ENCODE assay signal across 8 cellular contexts in the genomic region with DNA sequence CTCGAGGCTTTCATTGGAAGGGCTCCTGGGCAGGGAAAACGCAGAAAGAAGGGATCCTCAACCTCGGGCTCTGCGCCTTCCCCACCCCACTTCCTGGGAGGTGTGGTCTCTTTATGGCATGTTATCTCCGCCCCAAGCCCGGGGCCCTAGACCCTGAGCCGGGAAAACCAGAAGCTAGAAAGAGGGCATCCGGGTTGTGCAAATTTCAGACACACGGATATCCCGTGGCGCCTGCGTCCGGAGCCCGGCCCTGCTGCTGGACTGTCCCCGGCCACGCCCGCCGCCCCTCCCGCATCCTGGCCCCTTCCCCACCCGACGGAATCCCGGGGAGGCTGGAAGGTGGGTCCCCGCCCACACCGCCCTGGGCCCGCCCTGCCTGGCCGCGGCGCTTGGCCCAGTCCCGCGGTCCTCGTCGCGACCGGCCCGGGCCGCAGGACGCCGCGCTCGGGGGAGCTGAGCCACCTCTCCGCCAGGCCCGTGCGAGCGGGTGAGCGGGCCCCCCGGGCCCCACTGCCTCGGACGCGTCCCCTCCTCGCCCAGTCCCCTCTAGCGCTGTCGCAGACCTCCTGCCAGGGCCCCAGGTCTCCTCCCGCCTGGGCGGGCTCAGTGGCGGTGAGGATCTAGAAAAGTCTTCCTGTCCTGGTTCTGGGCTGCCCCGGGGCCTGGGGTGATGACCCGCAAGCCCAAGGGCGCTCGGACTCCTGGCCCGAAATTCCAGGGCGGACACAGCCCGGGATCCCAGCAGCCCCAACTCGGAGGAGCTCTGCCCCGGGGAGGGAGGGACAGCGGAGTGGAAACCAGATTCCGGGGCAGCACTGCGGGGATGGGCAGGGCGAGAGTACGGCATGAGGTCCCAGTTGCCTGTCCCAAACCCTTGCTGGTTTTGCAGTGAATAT. TPM values are rescaled to one million over a fixed set of nuclear protein-coding genes. Genes with fewer than 3 reads are reported as not detected.
DNase-seq lines count a peak whose midpoint lies in the region; ATAC-seq, FAIRE-seq and TF ChIP-seq lines count a peak whose summit lies in the region.

SLC16A5 (plus strand) TSS at position 397 of the 896 bp plus-strand sequence. CDS start 5,683 bp downstream, outside the sequence.

- H3K36me3 Mint-ChIP-seq in activated B cell treated with CpG ODN at 0.5 μM for 24 hours (ENCODE audit: low read depth) = no peaks in the 10 kb centered on the region

- H3K27me3 ChIP-seq in dorsolateral prefrontal cortex (peaks cover 0 to 19% (median 6%) of the 10 kb centered on the region in 45 donors), left lung (no peaks in the 10 kb centered on the region)

- intact Hi-C loops in activated B cell treated with CpG ODN at 0.5 μM for 24 hours (cut with micrococcal nuclease) = loop anchor here (1.0 kb wide), 1 partner anchor 11 kb away; no protein-coding TSS in a partner anchor
- intact Hi-C loops in dorsolateral prefrontal cortex (cut with DNase I) = no loop called here
- intact Hi-C loops in left lung (cut with DNase I) = no loop called here

- H3K9me3 Mint-ChIP-seq in activated B cell treated with CpG ODN at 0.5 μM for 24 hours = no peaks in the 10 kb centered on the region
- H3K9me3 Mint-ChIP-seq in stimulated activated naive CD8-positive, alpha-beta T cell treated with anti-CD3 and anti-CD28 coated beads, Interleukin-15, amount 100 ng/mL, for 72 hours = no peaks in the 10 kb centered on the region

- CTCF ChIA-PET in activated B cell treated with CpG ODN at 0.5 μM for 24 hours (lab: Charles Lee) = interaction anchor here (1.5 to 1.7 kb wide), 3 partner anchors 26 to 126 kb away, joined by 3 to 4 read pairs (median 3); no protein-coding TSS in a partner anchor

- H3K27me3 Mint-ChIP-seq in activated B cell treated with CpG ODN at 0.5 μM for 24 hours = no peaks in the 10 kb centered on the region
- H3K27me3 Mint-ChIP-seq in stimulated activated naive CD8-positive, alpha-beta T cell treated with anti-CD3 and anti-CD28 coated beads, Interleukin-15, amount 100 ng/mL, for 72 hours = no peaks in the 10 kb centered on the region

- POLR2A ChIA-PET in activated B cell treated with CpG ODN at 0.5 μM for 24 hours (lab: Charles Lee) = interaction anchor here (0.6 to 2.1 kb wide), 8 partner anchors 9 to 163 kb away, joined by 3 to 15 read pairs (median 4); partner anchors contain the start of genes ARMC7, ATP5PD, KCTD2 and NT5C

- TF ChIP-seq CTCF in activated B cell treated with CpG ODN at 0.5 μM for 24 hours (IDR thresholded peaks at IDR 0.05) (no peak), dorsolateral prefrontal cortex (IDR thresholded peaks at IDR 0.05 in 54 of 56, conservative IDR thresholded peaks at IDR 0.05 in 2 of 56; ENCODE audit: low read depth in 1 of 56, partially characterized antibody in 56 of 56) (no peak), left lung (IDR thresholded peaks at IDR 0.05) (no peak)

- H3K4me1 ChIP-seq in left lung = peaks cover 29 to 80% of the 10 kb centered on the region in 2 donors

- DNase-seq in GM12891 (ENCODE audit: insufficient read length, low spot score) (peak; percentile 65), HT-29 (ENCODE audit: low spot score) (peak; percentile 93), activated B cell treated with CpG ODN at 0.5 μM for 24 hours (peak; percentile 48), dorsolateral prefrontal cortex (peak in 5 of 10 donors; percentile 28 to 54 (median 32)), left lung (peak; percentile 96 to 100), DMS79 treated with DMSO at 0.1 percent for 48 hours (lab: John Stamatoyannopoulos, UW) (no peak)
- peak; percentile 39 for DNase-seq in stimulated activated naive CD8-positive, alpha-beta T cell treated with anti-CD3 and anti-CD28 coated beads, Interleukin-15, amount 100 ng/mL, for 72 hours

- peak; percentile 74 for ATAC-seq in activated B cell treated with CpG ODN at 0.5 μM for 24 hours (ENCODE audit: low read depth)
- peak; percentile 90 for ATAC-seq in left lung
- peak; percentile 75 for ATAC-seq in stimulated activated naive CD8-positive, alpha-beta T cell treated with anti-CD3 and anti-CD28 coated beads, Interleukin-15, amount 100 ng/mL, for 72 hours
- no peak for ATAC-seq in HG02610 (IDR thresholded peaks at IDR 0.05; ENCODE audit: unreplicated experiment)

- H3K4me1 Mint-ChIP-seq in activated B cell treated with CpG ODN at 0.5 μM for 24 hours = peaks cover 22% of the 10 kb centered on the region
- H3K4me1 Mint-ChIP-seq in stimulated activated naive CD8-positive, alpha-beta T cell treated with anti-CD3 and anti-CD28 coated beads, Interleukin-15, amount 100 ng/mL, for 72 hours = peaks cover 53% of the 10 kb centered on the region

- H3K4me3 Mint-ChIP-seq in activated B cell treated with CpG ODN at 0.5 μM for 24 hours = peak within 1 kb of the TSS; percentile 82
- H3K4me3 Mint-ChIP-seq in stimulated activated naive CD8-positive, alpha-beta T cell treated with anti-CD3 and anti-CD28 coated beads, Interleukin-15, amount 100 ng/mL, for 72 hours = peak within 1 kb of the TSS; percentile 85 to 88

- peak within 1 kb of the TSS in 52 of 59 donors; percentile 0 to 63 (median 37) for H3K4me3 ChIP-seq in dorsolateral prefrontal cortex
- H3K4me3 ChIP-seq in left lung = peak within 1 kb of the TSS; percentile 62 to 71

- no peaks in the 10 kb centered on the region for H3K36me3 ChIP-seq in left lung

- no peak for FAIRE-seq in GM12891 (lab: Jason Lieb, UNC)

- no peaks in the 10 kb centered on the region for H3K9me3 ChIP-seq in left lung

- no peak within 1 kb of the TSS for H3K27ac Mint-ChIP-seq in activated B cell treated with CpG ODN at 0.5 μM for 24 hours
- H3K27ac Mint-ChIP-seq in stimulated activated naive CD8-positive, alpha-beta T cell treated with anti-CD3 and anti-CD28 coated beads, Interleukin-15, amount 100 ng/mL, for 72 hours = peak within 1 kb of the TSS; percentile 85 to 97

- TF ChIP-seq POLR2A in GM12891 (IDR thresholded peaks at IDR 0.05; ENCODE audit: low read depth, low read length) = 0 out of 2 replicates have a peak, but pooled peaks have one; percentile 24

- H3K27ac ChIP-seq in dorsolateral prefrontal cortex (peak within 1 kb of the TSS in 20 of 59 donors; percentile 9 to 71 (median 43)), left lung (peak within 1 kb of the TSS; percentile 96 to 98)

TF ChIP-seq in GM12891, 5 proteins besides CTCF, POLR2A, EP300 and RAD21:
- TF ChIP-seq POLR2AphosphoS5 (IDR thresholded peaks at IDR 0.05; ENCODE audit: low read depth, low read length) (no peak), TAF1 (IDR thresholded peaks at IDR 0.05; ENCODE audit: low read depth, low read length) (0 out of 2 replicates have a peak, but pooled peaks have one; percentile 28)

RNA-seq across cellular contexts. Expression of gene SLC16A5, which starts in this region (rescaled TPM):
- 2.4 TPM for polyA plus RNA-seq in GM12891 (2012; ENCODE audit: low read depth, missing spikeins)
- 231 and 264 TPM in 2 replicates for total RNA-seq in HT-29 (2014; rRNA removed; shearing (Covaris generic))
- total RNA-seq in activated B cell treated with CpG ODN at 0.5 μM for 24 hours (4.9 and 5.7 TPM in 2 replicates), dorsolateral prefrontal cortex (1 to 10 TPM in 55 of 120 experiments, under 1 TPM in 57, not detected in 8; 0.33 to 3.1 (median 0.98) TPM), left lung (10 to 100 TPM; 36.8 to 45.1 TPM)
